27 cellular contexts compared by ENCODE assay signal in genomic region chr9:69715096-69715495, GRCh38.
"Had no signal": no experiment of that assay in that cellular context is flagged by ENCODE, and none has a peak within 500 bp of the region (broad histone marks: within the 10 kb centered on the region; RNA-seq: fewer than 3 reads in every experiment).

No MANE protein-coding gene starts in this region.

- H3K27me3 Mint-ChIP-seq: naive thymus-derived CD8-positive, alpha-beta T cell; stimulated activated memory B cell treated with anti-CD40 and anti-IgM and Interleukin-4, amounts not matched to agents 10 μg/mL and 1 μg/mL and 100 μg/mL, for 72 hours had no signal

- FAIRE-seq: kidney had no signal

- H3K4me3 ChIP-seq: left lung, lower lobe of right lung, neural progenitor cell, psoas muscle, right atrium auricular region, right lobe of liver, smooth muscle cell, stomach, testis, thyroid gland, transverse colon, upper lobe of left lung, vagina had no signal

- H3K27me3 ChIP-seq: left lung, neural progenitor cell, neutrophil, right atrium auricular region, right lobe of liver, stomach, testis, thyroid gland, transverse colon, upper lobe of left lung, vagina had no signal

- DNase-seq: kidney; left colon; left lung; lower lobe of right lung; mammary epithelial cell; mesenchymal stem cell; naive thymus-derived CD8-positive, alpha-beta T cell; occipital lobe; psoas muscle; right lobe of liver; stimulated activated CD4-positive, alpha-beta T cell treated with anti-CD3 and anti-CD28 coated beads, Interleukin-1b, Interleukin-23, amount 100 ng/mL, for 48 hours; stimulated activated CD4-positive, alpha-beta T cell treated with anti-CD3 and anti-CD28 coated beads, Interleukin-2, amount 100 ng/mL, for 48 hours; stimulated activated CD4-positive, alpha-beta T cell treated with anti-CD3 and anti-CD28 coated beads, Interleukin-4, amount 100 ng/mL, for 4 hours; stimulated activated CD8-positive, alpha-beta memory T cell treated with anti-CD3 and anti-CD28 coated beads, Interleukin-4, amount 100 ng/mL, for 48 hours; stimulated activated naive CD4-positive, alpha-beta T cell treated with Interleukin-2 at 50 U/mL for 16 hours; stomach; testis; thyroid gland; transverse colon; upper lobe of left lung had no signal

- H3K4me3 Mint-ChIP-seq: naive thymus-derived CD8-positive, alpha-beta T cell; nephron; neural progenitor cell; stimulated activated memory B cell treated with anti-CD40 and anti-IgM and Interleukin-4, amounts not matched to agents 10 μg/mL and 1 μg/mL and 100 μg/mL, for 72 hours had no signal

- H3K9me3 Mint-ChIP-seq: naive thymus-derived CD8-positive, alpha-beta T cell; stimulated activated memory B cell treated with anti-CD40 and anti-IgM and Interleukin-4, amounts not matched to agents 10 μg/mL and 1 μg/mL and 100 μg/mL, for 72 hours had no signal

- ATAC-seq: left lung; lower lobe of right lung; naive thymus-derived CD8-positive, alpha-beta T cell; psoas muscle; right lobe of liver; stimulated activated memory B cell treated with anti-CD40 and anti-IgM and Interleukin-4, amounts not matched to agents 10 μg/mL and 1 μg/mL and 100 μg/mL, for 72 hours had no signal

- H3K4me1 Mint-ChIP-seq: naive thymus-derived CD8-positive, alpha-beta T cell; nephron; neural progenitor cell; stimulated activated memory B cell treated with anti-CD40 and anti-IgM and Interleukin-4, amounts not matched to agents 10 μg/mL and 1 μg/mL and 100 μg/mL, for 72 hours had no signal

- H3K27ac Mint-ChIP-seq: naive thymus-derived CD8-positive, alpha-beta T cell; nephron; neural progenitor cell; stimulated activated memory B cell treated with anti-CD40 and anti-IgM and Interleukin-4, amounts not matched to agents 10 μg/mL and 1 μg/mL and 100 μg/mL, for 72 hours had no signal
